9 cellular contexts compared by ENCODE assay signal in genomic region chr15:96354731-96355560, GRCh38. TPM values are rescaled to one million over a fixed set of nuclear protein-coding genes. Genes with fewer than 3 reads are reported as not detected.
DNase-seq lines count a peak whose midpoint lies in the region; TF ChIP-seq lines count a peak whose summit lies in the region.
"Had no signal": no experiment of that assay in that cellular context is flagged by ENCODE, and none has a peak within 500 bp of the region (broad histone marks: within the 10 kb centered on the region; RNA-seq: fewer than 3 reads in every experiment).

No MANE protein-coding gene starts in this region.

- in situ Hi-C loops in GM13977 (cut with MboI; ENCODE audit: low pct_unique_long_range_greater_than_20kb, low sequenced_read_pairs, unreplicated experiment), result no loop called here

- H3K4me3 ChIP-seq in GM12875 (ENCODE audit: low read depth, low read length), result peak overlapping the region; percentile 16
- H3K4me3 ChIP-seq in foreskin fibroblast (ENCODE audit: low read depth in 1 of 2, low read length in 2 of 2), result peak overlapping the region; percentile 55 to 69

- DNase-seq in SIG-M5 (lab: John Stamatoyannopoulos, UW), result peak; percentile 53
- DNase-seq in foreskin fibroblast, result peak; percentile 73 to 83
- peak; percentile 31 for DNase-seq in retina
- DNase-seq in mesenteric fat pad (ENCODE audit: low spot score), result no peak
- DNase-seq in NCI-H1105 treated with DMSO at 0.1 percent for 48 hours (lab: John Stamatoyannopoulos, UW), result no peak
- DNase-seq in GM13977 (ENCODE audit: low spot score), result no peak
- DNase-seq in iPS-NIHi11 (ENCODE audit: low spot score), result no peak
- DNase-seq: activated B cell treated with CpG ODN at 0.5 μM for 24 hours had no signal

- TF ChIP-seq CTCF in GM12875 (IDR thresholded peaks at IDR 0.05; ENCODE audit: borderline replicate concordance, insufficient read depth, low read depth, low read length) (no peak), foreskin fibroblast (IDR thresholded peaks at IDR 0.05; ENCODE audit: low read depth, low read length) (peak; percentile 21), GM13977 (IDR thresholded peaks at IDR 0.05; ENCODE audit: extremely low read depth, insufficient read depth, missing control alignments) (no peak)

RNA-seq across cellular contexts. Expression of gene NR2F2, which starts 24.4 kb away (rescaled TPM):
- 76.3 TPM for total RNA-seq in mesenteric fat pad
- total RNA-seq: activated B cell treated with CpG ODN at 0.5 μM for 24 hours had no signal

Comparison
In these comparisons a context has a peak if more than half of its experiments do, and no peak if none do; other contexts are left out.
1. DNase-seq: peak in SIG-M5 (single experiment), foreskin fibroblast (2 of 2) and retina (single experiment); none in mesenteric fat pad (single experiment), NCI-H1105 treated with DMSO at 0.1 percent for 48 hours (single experiment), GM13977 (single experiment) and iPS-NIHi11 (single experiment).